9 cellular contexts compared by ENCODE assay signal in the genomic region with DNA sequence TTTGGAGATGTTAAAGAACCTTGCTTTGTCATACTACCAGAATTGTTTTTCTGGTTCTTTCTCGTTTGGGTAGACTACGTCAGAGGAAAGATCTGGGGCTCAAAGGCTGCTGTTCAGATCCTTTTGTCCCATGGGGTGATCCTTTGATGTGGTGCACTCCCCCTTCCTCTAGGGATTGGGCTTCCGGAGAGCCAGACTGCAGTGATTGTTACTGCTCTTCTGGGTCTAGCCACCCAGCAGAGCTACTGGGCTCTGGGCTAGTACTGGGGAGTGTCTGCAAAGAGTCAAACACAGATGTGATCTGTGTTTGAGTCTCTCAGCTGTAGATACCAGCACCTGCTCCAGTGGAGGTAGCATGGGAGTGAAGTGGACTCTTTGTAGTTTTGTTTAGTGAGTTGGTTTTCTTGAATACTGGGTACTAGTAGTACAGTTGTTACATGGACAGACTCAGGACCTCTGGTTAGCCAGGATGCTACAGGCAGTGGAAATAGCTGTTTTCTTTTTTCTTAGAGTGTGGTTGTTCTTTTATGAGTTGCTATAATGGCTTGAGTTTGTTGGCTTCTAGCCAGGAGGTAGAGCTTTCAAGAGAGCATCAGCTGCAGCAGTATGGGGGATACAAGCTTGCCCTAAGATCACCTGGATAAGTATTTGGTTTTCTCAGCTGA. TPM values are rescaled to one million over a fixed set of nuclear protein-coding genes. Genes with fewer than 3 reads are reported as not detected.
DNase-seq lines count a peak whose midpoint lies in the region; ATAC-seq and TF ChIP-seq lines count a peak whose summit lies in the region.
"Had no signal": no experiment of that assay in that cellular context is flagged by ENCODE, and none has a peak within 500 bp of the region (broad histone marks: within the 10 kb centered on the region; RNA-seq: fewer than 3 reads in every experiment).

No MANE protein-coding gene starts in this region.

- H3K9ac ChIP-seq in DND-41 (ENCODE audit: low read depth, low read length) (no peak overlapping the region), iPS-15b (ENCODE audit: low read depth, low read length) (no peak overlapping the region)

- H3K4me2 ChIP-seq in DND-41 (ENCODE audit: insufficient read depth, low read length): peak overlapping the region; percentile 45

- H3K4me1 ChIP-seq in DND-41 (ENCODE audit: insufficient read depth, low read length): peaks cover 50% of the 10 kb centered on the region
- H3K4me1 ChIP-seq in iPS-15b (ENCODE audit: control insufficient read depth, insufficient read depth, low read length): peaks cover 35% of the 10 kb centered on the region

- H3K27me3 Mint-ChIP-seq in activated CD4-positive, alpha-beta memory T cell treated with anti-CD3 and anti-CD28 coated beads for 36 hours: no peaks in the 10 kb centered on the region

- H3K9me3 ChIP-seq in DND-41 (ENCODE audit: insufficient read depth, low read length, severe bottlenecking) (no peaks in the 10 kb centered on the region), iPS-15b (ENCODE audit: control insufficient read depth, insufficient read depth, low read length) (no peaks in the 10 kb centered on the region)
- H3K9me3 ChIP-seq: thoracic aorta had no signal

- no peak overlapping the region for H3K4me3 Mint-ChIP-seq in activated CD4-positive, alpha-beta memory T cell treated with anti-CD3 and anti-CD28 coated beads for 36 hours

- TF ChIP-seq CTCF in DND-41 (IDR thresholded peaks at IDR 0.05; ENCODE audit: borderline replicate concordance, extremely low read depth, low read length, poor library complexity, severe bottlenecking): no peak

- H3K9me3 Mint-ChIP-seq in activated CD4-positive, alpha-beta memory T cell treated with anti-CD3 and anti-CD28 coated beads for 36 hours: no peaks in the 10 kb centered on the region

- H4K20me1 ChIP-seq in DND-41 (ENCODE audit: insufficient read depth, low read length): no peaks in the 10 kb centered on the region

- H3K4me3 ChIP-seq in DND-41 (ENCODE audit: low read depth in 1 of 2, low read length in 2 of 2): peak overlapping the region in 1 of 2 experiments; percentile 39; a peak in 1 of 4 replicates
- peak overlapping the region; percentile 2 for H3K4me3 ChIP-seq in iPS-15b (ENCODE audit: low read depth, low read length)
- H3K4me3 ChIP-seq: thoracic aorta had no signal

- peaks cover 11% of the 10 kb centered on the region for H3K36me3 Mint-ChIP-seq in activated CD4-positive, alpha-beta memory T cell treated with anti-CD3 and anti-CD28 coated beads for 36 hours

- POLR2A ChIA-PET in activated CD4-positive, alpha-beta memory T cell treated with anti-CD3 and anti-CD28 coated beads for 36 hours (lab: Charles Lee): interaction anchor here (0.6 to 0.8 kb wide), 2 partner anchors 22 to 61 kb away, joined by 3 to 5 read pairs; no protein-coding TSS in a partner anchor

- no peak overlapping the region for H2AFZ ChIP-seq in DND-41 (ENCODE audit: low read depth, low read length)

- ATAC-seq in DND-41 (ENCODE audit: insufficient read depth, low read depth) (peak; percentile 81), HG03342 (IDR thresholded peaks at IDR 0.05; ENCODE audit: unreplicated experiment) (peak; percentile 60), HG03520 (IDR thresholded peaks at IDR 0.05; ENCODE audit: unreplicated experiment) (no peak)

- intact Hi-C loops in activated CD4-positive, alpha-beta memory T cell treated with anti-CD3 and anti-CD28 coated beads for 36 hours (cut with micrococcal nuclease): loop anchor here (1.0 kb wide), 1 partner anchor 34 kb away; a partner anchor contains a TSS

- CTCF ChIA-PET in activated CD4-positive, alpha-beta memory T cell treated with anti-CD3 and anti-CD28 coated beads for 36 hours (lab: Charles Lee): interaction anchor here (0.6 to 1.6 kb wide), 4 partner anchors 33 to 88 kb away, joined by 3 to 4 read pairs (median 3); no protein-coding TSS in a partner anchor

- H3K36me3 ChIP-seq in DND-41 (ENCODE audit: insufficient read depth, low read length): no peaks in the 10 kb centered on the region
- no peaks in the 10 kb centered on the region for H3K36me3 ChIP-seq in iPS-15b (ENCODE audit: control insufficient read depth, insufficient read depth, low read length)
- H3K36me3 ChIP-seq: thoracic aorta had no signal

- H3K4me1 Mint-ChIP-seq in activated CD4-positive, alpha-beta memory T cell treated with anti-CD3 and anti-CD28 coated beads for 36 hours (ENCODE audit: low read depth): peaks cover 48% of the 10 kb centered on the region

- peak overlapping the region; percentile 50 for H3K27ac ChIP-seq in DND-41 (ENCODE audit: low read length)

- H3K27me3 ChIP-seq in DND-41 (ENCODE audit: insufficient read depth, low read length, poor library complexity) (no peaks in the 10 kb centered on the region), iPS-15b (ENCODE audit: control insufficient read depth, insufficient read depth, low read length) (peaks cover 16% of the 10 kb centered on the region)

- H3K27ac Mint-ChIP-seq in activated CD4-positive, alpha-beta memory T cell treated with anti-CD3 and anti-CD28 coated beads for 36 hours: peak overlapping the region; percentile 70

- no peaks in the 10 kb centered on the region; the same call in 1 of the 2 replicates for H3K79me2 ChIP-seq in DND-41 (ENCODE audit: insufficient read depth, low read length)

- peak; percentile 77 for DNase-seq in DND-41
- DNase-seq in activated CD4-positive, alpha-beta memory T cell treated with anti-CD3 and anti-CD28 coated beads for 36 hours: peak; percentile 49
- DNase-seq in cerebellar nuclear complex (lab: John Stamatoyannopoulos, UW): no peak
- DNase-seq in NCI-H2029 treated with DMSO at 0.1 percent for 48 hours (lab: John Stamatoyannopoulos, UW): no peak
- DNase-seq in NCI-H2196 (lab: John Stamatoyannopoulos, UW; ENCODE audit: unreplicated experiment): no peak

RNA-seq across cellular contexts. Expression of a gene that starts 34.4 kb away (rescaled TPM):
- total RNA-seq in activated CD4-positive, alpha-beta memory T cell treated with anti-CD3 and anti-CD28 coated beads for 36 hours: 10 to 100 TPM; 16.4 to 17.4 TPM

Comparison
In these comparisons a context has a peak if more than half of its experiments do, and no peak if none do; other contexts are left out.
1. DNase-seq: peak in DND-41 (single experiment) and activated CD4-positive, alpha-beta memory T cell treated with anti-CD3 and anti-CD28 coated beads for 36 hours (single experiment); none in cerebellar nuclear complex (0 of 2), NCI-H2029 treated with DMSO at 0.1 percent for 48 hours (single experiment) and NCI-H2196 (single experiment).